Comparison of ENCODE assay signal across 1 cellular context in genomic region chr11:77126861-77127673, GRCh38.
TF ChIP-seq lines count a peak whose summit lies in the region.

No MANE protein-coding gene starts in this region.

TF ChIP-seq in H1, 55 proteins besides CTCF, POLR2A, EP300 and RAD21 (continued from another document):
- TF ChIP-seq BRCA1 (IDR thresholded peaks at IDR 0.05; ENCODE audit: low read depth, low read length) (no peak), TBP (IDR thresholded peaks at IDR 0.05; ENCODE audit: low read depth, low read length) (no peak), ASH2L (IDR thresholded peaks at IDR 0.05; ENCODE audit: low read length) (peak; percentile 53), TCF12 (IDR thresholded peaks at IDR 0.05; ENCODE audit: low read depth, low read length) (0 out of 2 replicates have a peak, but pooled peaks have one; percentile 14), KDM4A (IDR thresholded peaks at IDR 0.05; ENCODE audit: low read depth, low read length, severe bottlenecking) (peak; percentile 78), YY1 (IDR thresholded peaks at IDR 0.05; ENCODE audit: low read depth, low read length) (peak; percentile 46; the same call in 1 of the 2 replicates), RFX5 (IDR thresholded peaks at IDR 0.05; ENCODE audit: borderline replicate concordance, low read depth, low read length) (no peak), SAP30 (IDR thresholded peaks at IDR 0.05; ENCODE audit: insufficient read depth, insufficient replicate concordance, low read length) (peak; percentile 35), SP2 (IDR thresholded peaks at IDR 0.05; ENCODE audit: low read length) (no peak), MAX (IDR thresholded peaks at IDR 0.05) (peak; percentile 14; the same call in 1 of the 2 replicates), ATF2 (IDR thresholded peaks at IDR 0.05; ENCODE audit: low read length) (peak; percentile 64; the same call in 1 of the 2 replicates), GABPA (IDR thresholded peaks at IDR 0.05; ENCODE audit: borderline replicate concordance, insufficient read depth, low read length) (peak; percentile 51; the same call in 1 of the 2 replicates), SIN3A (conservative IDR thresholded peaks at IDR 0.05 in 1 of 2, IDR thresholded peaks at IDR 0.05 in 1 of 2; ENCODE audit: low read depth in 1 of 2, low read length in 2 of 2) (peak in 1 of 2 experiments; percentile 76; a peak in 2 of 4 replicates)
